Comparison of ENCODE assay signal across 1 cellular context in genomic region chr10:28432210-28432676, GRCh38.
TF ChIP-seq lines count a peak whose summit lies in the region.

No MANE protein-coding gene starts in this region.

TF ChIP-seq in GM23338, 12 proteins besides CTCF, POLR2A, EP300 and RAD21 (continued from another document):
- TF ChIP-seq, protein P1, sequence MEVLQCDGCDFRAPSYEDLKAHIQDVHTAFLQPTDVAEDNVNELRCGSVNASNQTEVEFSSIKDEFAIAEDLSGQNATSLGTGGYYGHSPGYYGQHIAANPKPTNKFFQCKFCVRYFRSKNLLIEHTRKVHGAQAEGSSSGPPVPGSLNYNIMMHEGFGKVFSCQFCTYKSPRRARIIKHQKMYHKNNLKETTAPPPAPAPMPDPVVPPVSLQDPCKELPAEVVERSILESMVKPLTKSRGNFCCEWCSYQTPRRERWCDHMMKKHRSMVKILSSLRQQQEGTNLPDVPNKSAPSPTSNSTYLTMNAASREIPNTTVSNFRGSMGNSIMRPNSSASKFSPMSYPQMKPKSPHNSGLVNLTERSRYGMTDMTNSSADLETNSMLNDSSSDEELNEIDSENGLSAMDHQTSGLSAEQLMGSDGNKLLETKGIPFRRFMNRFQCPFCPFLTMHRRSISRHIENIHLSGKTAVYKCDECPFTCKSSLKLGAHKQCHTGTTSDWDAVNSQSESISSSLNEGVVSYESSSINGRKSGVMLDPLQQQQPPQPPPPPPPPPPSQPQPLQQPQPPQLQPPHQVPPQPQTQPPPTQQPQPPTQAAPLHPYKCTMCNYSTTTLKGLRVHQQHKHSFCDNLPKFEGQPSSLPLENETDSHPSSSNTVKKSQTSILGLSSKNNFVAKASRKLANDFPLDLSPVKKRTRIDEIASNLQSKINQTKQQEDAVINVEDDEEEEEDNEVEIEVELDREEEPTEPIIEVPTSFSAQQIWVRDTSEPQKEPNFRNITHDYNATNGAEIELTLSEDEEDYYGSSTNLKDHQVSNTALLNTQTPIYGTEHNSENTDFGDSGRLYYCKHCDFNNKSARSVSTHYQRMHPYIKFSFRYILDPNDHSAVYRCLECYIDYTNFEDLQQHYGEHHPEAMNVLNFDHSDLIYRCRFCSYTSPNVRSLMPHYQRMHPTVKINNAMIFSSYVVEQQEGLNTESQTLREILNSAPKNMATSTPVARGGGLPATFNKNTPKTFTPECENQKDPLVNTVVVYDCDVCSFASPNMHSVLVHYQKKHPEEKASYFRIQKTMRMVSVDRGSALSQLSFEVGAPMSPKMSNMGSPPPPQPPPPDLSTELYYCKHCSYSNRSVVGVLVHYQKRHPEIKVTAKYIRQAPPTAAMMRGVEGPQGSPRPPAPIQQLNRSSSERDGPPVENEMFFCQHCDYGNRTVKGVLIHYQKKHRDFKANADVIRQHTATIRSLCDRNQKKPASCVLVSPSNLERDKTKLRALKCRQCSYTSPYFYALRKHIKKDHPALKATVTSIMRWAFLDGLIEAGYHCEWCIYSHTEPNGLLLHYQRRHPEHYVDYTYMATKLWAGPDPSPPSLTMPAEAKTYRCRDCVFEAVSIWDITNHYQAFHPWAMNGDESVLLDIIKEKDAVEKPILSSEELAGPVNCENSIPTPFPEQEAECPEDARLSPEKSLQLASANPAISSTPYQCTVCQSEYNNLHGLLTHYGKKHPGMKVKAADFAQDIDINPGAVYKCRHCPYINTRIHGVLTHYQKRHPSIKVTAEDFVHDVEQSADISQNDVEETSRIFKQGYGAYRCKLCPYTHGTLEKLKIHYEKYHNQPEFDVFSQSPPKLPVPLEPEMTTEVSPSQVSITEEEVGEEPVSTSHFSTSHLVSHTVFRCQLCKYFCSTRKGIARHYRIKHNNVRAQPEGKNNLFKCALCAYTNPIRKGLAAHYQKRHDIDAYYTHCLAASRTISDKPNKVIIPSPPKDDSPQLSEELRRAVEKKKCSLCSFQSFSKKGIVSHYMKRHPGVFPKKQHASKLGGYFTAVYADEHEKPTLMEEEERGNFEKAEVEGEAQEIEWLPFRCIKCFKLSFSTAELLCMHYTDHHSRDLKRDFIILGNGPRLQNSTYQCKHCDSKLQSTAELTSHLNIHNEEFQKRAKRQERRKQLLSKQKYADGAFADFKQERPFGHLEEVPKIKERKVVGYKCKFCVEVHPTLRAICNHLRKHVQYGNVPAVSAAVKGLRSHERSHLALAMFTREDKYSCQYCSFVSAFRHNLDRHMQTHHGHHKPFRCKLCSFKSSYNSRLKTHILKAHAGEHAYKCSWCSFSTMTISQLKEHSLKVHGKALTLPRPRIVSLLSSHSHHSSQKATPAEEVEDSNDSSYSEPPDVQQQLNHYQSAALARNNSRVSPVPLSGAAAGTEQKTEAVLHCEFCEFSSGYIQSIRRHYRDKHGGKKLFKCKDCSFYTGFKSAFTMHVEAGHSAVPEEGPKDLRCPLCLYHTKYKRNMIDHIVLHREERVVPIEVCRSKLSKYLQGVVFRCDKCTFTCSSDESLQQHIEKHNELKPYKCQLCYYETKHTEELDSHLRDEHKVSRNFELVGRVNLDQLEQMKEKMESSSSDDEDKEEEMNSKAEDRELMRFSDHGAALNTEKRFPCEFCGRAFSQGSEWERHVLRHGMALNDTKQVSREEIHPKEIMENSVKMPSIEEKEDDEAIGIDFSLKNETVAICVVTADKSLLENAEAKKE (CRISPR knock-in tag; IDR thresholded peaks at IDR 0.05): no peak
- TF ChIP-seq POLR2AphosphoS5 (IDR thresholded peaks at IDR 0.05; ENCODE audit: low read depth) (no peak), JUNB (IDR thresholded peaks at IDR 0.05; ENCODE audit: unreplicated experiment) (no peak)
